Comparison of ENCODE assay signal across 30 cellular contexts in the genomic region with DNA sequence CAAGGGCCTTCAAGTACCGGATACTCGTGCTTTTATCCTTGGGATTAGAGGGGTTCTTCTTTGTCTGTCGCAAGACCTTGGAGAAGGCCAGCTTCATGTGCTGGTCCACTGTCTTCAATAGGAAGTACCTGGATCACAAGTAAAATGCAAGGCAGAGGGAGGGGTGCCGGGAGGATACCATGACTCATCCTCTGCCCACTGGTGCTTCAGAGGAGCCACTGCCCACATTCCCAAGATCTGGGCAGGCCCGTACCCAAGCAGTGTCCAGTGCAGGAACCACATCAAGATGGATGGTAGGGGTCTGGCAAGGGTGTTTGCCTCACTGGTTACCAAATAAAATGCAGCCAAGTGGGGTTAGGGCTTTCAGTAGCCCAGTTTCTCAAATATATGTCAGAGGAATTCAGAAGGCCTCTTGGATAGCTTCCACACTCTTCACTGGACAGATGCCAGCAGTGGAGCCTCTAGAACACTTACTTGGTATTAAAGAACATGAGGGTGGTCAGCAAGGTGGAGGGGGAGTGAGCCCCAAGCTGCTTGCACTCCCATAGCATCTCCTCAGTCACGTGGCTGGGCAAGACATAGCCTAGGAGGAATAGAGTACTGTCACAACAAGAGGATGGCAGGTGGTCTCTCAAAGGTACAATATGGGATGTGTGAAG. TPM values are rescaled to one million over a fixed set of nuclear protein-coding genes. Genes with fewer than 3 reads are reported as not detected.
DNase-seq lines count a peak whose midpoint lies in the region; ATAC-seq and TF ChIP-seq lines count a peak whose summit lies in the region.
"Had no signal": no experiment of that assay in that cellular context is flagged by ENCODE, and none has a peak within 500 bp of the region (broad histone marks: within the 10 kb centered on the region; RNA-seq: fewer than 3 reads in every experiment).

No MANE protein-coding gene starts in this region.

- intact Hi-C loops in CD4-positive, alpha-beta T cell (cut with DNase I, micrococcal nuclease): loop anchor here in 1 of 2 experiments (5.0 kb wide), 1 partner anchor 135 kb away; a partner anchor contains a TSS

- H3K4me2 ChIP-seq in GM23248 (ENCODE audit: unreplicated experiment) (no peak overlapping the region), osteoblast (ENCODE audit: insufficient read depth, low read length) (no peak overlapping the region)

- CTCF ChIA-PET in CD4-positive, alpha-beta T cell (lab: Charles Lee): interaction anchor here (1.2 to 1.8 kb wide), 2 partner anchors 43 to 62 kb away, joined by 4 to 5 read pairs; a partner anchor contains a TSS

- H3K27me3 Mint-ChIP-seq in CD4-positive, alpha-beta T cell: no peaks in the 10 kb centered on the region
- H3K27me3 Mint-ChIP-seq in brain: peaks cover 6% of the 10 kb centered on the region
- H3K27me3 Mint-ChIP-seq: activated naive CD8-positive, alpha-beta T cell treated with anti-CD3 and anti-CD28 coated beads, Interleukin-2, amount 10 ng/mL, durations not matched to agents 7 days and 5 days had no signal

- H3F3A ChIP-seq in GM23248 (ENCODE audit: insufficient read depth): peaks cover 47% of the 10 kb centered on the region

- no peak for ATAC-seq in CD4-positive, alpha-beta T cell (ENCODE audit: poor library complexity)
- ATAC-seq in GM21390 (IDR thresholded peaks at IDR 0.05; ENCODE audit: unreplicated experiment): no peak
- ATAC-seq: right cardiac atrium, SK-N-SH treated with all-trans-retinoic acid at 6 μM for 48 hours had no signal

- POLR2A ChIA-PET in CD4-positive, alpha-beta T cell (lab: Charles Lee): interaction anchor here (2.5 kb wide), 1 partner anchor 61 kb away, joined by 10 read pairs; a partner anchor contains a TSS

- no peaks in the 10 kb centered on the region for H3K27me3 ChIP-seq in CD4-positive, alpha-beta T cell (ENCODE audit: control insufficient read depth, insufficient read depth, low read length)
- no peaks in the 10 kb centered on the region for H3K27me3 ChIP-seq in GM23248 (replicated peaks; ENCODE audit: insufficient read depth)
- no peaks in the 10 kb centered on the region for H3K27me3 ChIP-seq in osteoblast (ENCODE audit: insufficient read depth, low read length)
- H3K27me3 ChIP-seq: spleen, tibial artery had no signal

- H3K4me1 ChIP-seq in GM23248 (ENCODE audit: insufficient read depth) (peaks cover 14% of the 10 kb centered on the region), osteoblast (ENCODE audit: insufficient read depth, low read length) (peaks cover 26% of the 10 kb centered on the region)

- H3K36me3 ChIP-seq in GM23248 (ENCODE audit: low read depth) (peaks cover 19% of the 10 kb centered on the region), osteoblast (ENCODE audit: insufficient read depth, low read length) (peaks cover 66% of the 10 kb centered on the region)

- no peak overlapping the region for H3K27ac ChIP-seq in CD4-positive, alpha-beta T cell (ENCODE audit: low read depth, low read length)
- H3K27ac ChIP-seq in GM23248: peak overlapping the region; percentile 21
- H3K27ac ChIP-seq in osteoblast (ENCODE audit: low read depth, low read length): peak overlapping the region; percentile 13
- H3K27ac ChIP-seq: HL-60, tibial artery had no signal

- no peak for DNase-seq in CD4-positive, alpha-beta T cell
- DNase-seq in GM23248 (peak; percentile 29), osteoblast (ENCODE audit: insufficient read length, low spot score, missing footprints) (no peak), HUDEP-2 (lab: John Stamatoyannopoulos, UW; ENCODE audit: unreplicated experiment in 76 of 76) (no peak), DMS53 treated with DMSO at 0.1 percent for 48 hours (lab: John Stamatoyannopoulos, UW; ENCODE audit: unreplicated experiment) (no peak)
- DNase-seq: activated CD4-positive, alpha-beta T cell treated with anti-CD3 and anti-CD28 coated beads, Interleukin-2, amount 50 U/mL, for 4 hours; activated CD4-positive, CD25-positive, alpha-beta regulatory T cell; activated CD8-positive, alpha-beta memory T cell treated with anti-CD3 and anti-CD28 coated beads, Interleukin-2, amount 50 U/mL, for 4 hours; activated naive CD8-positive, alpha-beta T cell treated with anti-CD3 and anti-CD28 coated beads, Interleukin-2, amount 10 ng/mL, durations not matched to agents 7 days and 5 days; C1 segment of cervical spinal cord; Caco-2; cerebellar nuclear complex; DMS53; GF-D8; immature natural killer cell; mesenchymal stem cell; NCI-H1930; NCI-H2171 treated with DMSO at 0.1 percent for 48 hours; NCI-H524 treated with DMSO at 0.1 percent for 48 hours; NK-92 treated with Interleukin-12 subunit alpha and Interleukin-12 subunit beta, amount 100 ng/mL, for 24 hours; right cardiac atrium; spleen; tibial artery had no signal

- peak overlapping the region; percentile 93 for H3K27ac Mint-ChIP-seq in CD4-positive, alpha-beta T cell
- H3K27ac Mint-ChIP-seq in brain: peak overlapping the region in 3 of 5 experiments; percentile 6 to 34 (median 28)

- H3K9me2 ChIP-seq in GM23248 (ENCODE audit: insufficient read depth): no peaks in the 10 kb centered on the region

- H3K9me3 ChIP-seq in CD4-positive, alpha-beta T cell (ENCODE audit: control insufficient read depth, low read length): no peaks in the 10 kb centered on the region
- H3K9me3 ChIP-seq in GM23248 (ENCODE audit: low read depth) (no peaks in the 10 kb centered on the region), osteoblast (ENCODE audit: low read depth, low read length) (no peaks in the 10 kb centered on the region)
- H3K9me3 ChIP-seq: Caco-2, HAP-1, spleen, tibial artery had no signal

- H3K9ac ChIP-seq in GM23248: no peak overlapping the region

- peaks cover 79% of the 10 kb centered on the region for H3K36me3 Mint-ChIP-seq in CD4-positive, alpha-beta T cell (ENCODE audit: low read depth)
- peaks cover 61% of the 10 kb centered on the region for H3K36me3 Mint-ChIP-seq in brain

- no peak overlapping the region for H3K4me3 Mint-ChIP-seq in CD4-positive, alpha-beta T cell
- no peak overlapping the region for H3K4me3 Mint-ChIP-seq in brain
- H3K4me3 Mint-ChIP-seq: activated naive CD8-positive, alpha-beta T cell treated with anti-CD3 and anti-CD28 coated beads, Interleukin-2, amount 10 ng/mL, durations not matched to agents 7 days and 5 days; immature natural killer cell; neural crest cell; T-helper 1 cell treated with Interleukin-12 subunit alpha and Interleukin-12 subunit beta and Interleukin-4 antibody, amounts not matched to agents 30 μg/mL and 1 μg/mL, for 36 hours had no signal

- WGBS in GM23248 (ENCODE audit: low coverage in 1 of 2, low lambda C conversion rate in 2 of 2, missing lambda C conversion rate in 2 of 2), 2 experiments: 79 to 84% methylated on average over 6 of the region's 6 CpGs

- TF ChIP-seq CTCF in CD4-positive, alpha-beta T cell (IDR thresholded peaks at IDR 0.05): no peak
- TF ChIP-seq CTCF in brain (conservative IDR thresholded peaks at IDR 0.05) (no peak), osteoblast (IDR thresholded peaks at IDR 0.05; ENCODE audit: extremely low read depth, low read depth, low read length) (no peak)

- H3K9me3 Mint-ChIP-seq in CD4-positive, alpha-beta T cell: no peaks in the 10 kb centered on the region
- H3K9me3 Mint-ChIP-seq in brain: peaks cover 0 to 5% (median 0%) of the 10 kb centered on the region in 5 experiments
- H3K9me3 Mint-ChIP-seq: activated naive CD8-positive, alpha-beta T cell treated with anti-CD3 and anti-CD28 coated beads, Interleukin-2, amount 10 ng/mL, durations not matched to agents 7 days and 5 days; immature natural killer cell; neural crest cell; T-helper 1 cell treated with Interleukin-12 subunit alpha and Interleukin-12 subunit beta and Interleukin-4 antibody, amounts not matched to agents 30 μg/mL and 1 μg/mL, for 36 hours had no signal

- H3K4me3 ChIP-seq in GM23248: no peak overlapping the region
- H3K4me3 ChIP-seq in osteoblast (ENCODE audit: insufficient read depth, low read length): no peak overlapping the region
- H3K4me3 ChIP-seq: HAP-1, spleen, tibial artery had no signal

- H3K79me2 ChIP-seq in GM23248 (ENCODE audit: insufficient read depth) (peaks cover 33% of the 10 kb centered on the region), osteoblast (ENCODE audit: insufficient read depth, low read length) (peaks cover 23% of the 10 kb centered on the region)

- H4K20me1 ChIP-seq in GM23248 (ENCODE audit: insufficient read depth) (no peaks in the 10 kb centered on the region), osteoblast (ENCODE audit: insufficient read depth, low read length) (peaks cover 10% of the 10 kb centered on the region)

- in situ Hi-C loops in GM23248 (cut with MboI): no loop called here

- H2AFZ ChIP-seq in GM23248 (no peak overlapping the region), osteoblast (ENCODE audit: low read length) (no peak overlapping the region)

- H3K4me1 Mint-ChIP-seq in CD4-positive, alpha-beta T cell (ENCODE audit: low read depth): peaks cover 15% of the 10 kb centered on the region
- H3K4me1 Mint-ChIP-seq in brain: peaks cover 21% of the 10 kb centered on the region

RNA-seq across cellular contexts. Expression of a gene that starts 3.6 kb away (rescaled TPM):
- total RNA-seq in CD4-positive, alpha-beta T cell: 100 to 1,000 TPM; 133 to 135 TPM
- 192 and 210 TPM in 2 replicates for total RNA-seq in GM23248 (2014; rRNA removed; shearing (Covaris generic))
- 121 and 128 TPM in 2 replicates for polyA plus RNA-seq in GM23248 (2016; fragmentation: Nextera tagmentation; extraction: Ambion mirVana)
- polyA plus RNA-seq in brain (ENCODE audit: insufficient read depth, low read depth, low replicate concordance): 130 TPM
- 273 and 286 TPM in 2 replicates for total RNA-seq in osteoblast

RNA-seq across cellular contexts. Expression of a gene that starts 10.9 kb away (rescaled TPM):
- 10 to 100 TPM; 52.7 to 53.2 TPM for total RNA-seq in CD4-positive, alpha-beta T cell
- total RNA-seq in GM23248 (2014; rRNA removed; shearing (Covaris generic)): 129 and 132 TPM in 2 replicates
- polyA plus RNA-seq in GM23248 (2016; fragmentation: Nextera tagmentation; extraction: Ambion mirVana) (211 and 218 TPM in 2 replicates), brain (ENCODE audit: insufficient read depth, low read depth, low replicate concordance) (165 TPM)
- total RNA-seq in osteoblast: 43.0 and 43.4 TPM in 2 replicates

RNA-seq across cellular contexts. Expression of a gene that starts 14.4 kb away (rescaled TPM):
- 10 to 100 TPM; 15.1 to 15.6 TPM for total RNA-seq in CD4-positive, alpha-beta T cell
- total RNA-seq in GM23248 (2014; rRNA removed; shearing (Covaris generic)): 65.3 and 88.9 TPM in 2 replicates
- polyA plus RNA-seq in GM23248 (2016; fragmentation: Nextera tagmentation; extraction: Ambion mirVana): 40.2 and 43.3 TPM in 2 replicates
- polyA plus RNA-seq in brain (ENCODE audit: insufficient read depth, low read depth, low replicate concordance): 28.8 TPM
- total RNA-seq in osteoblast: 37.1 and 39.1 TPM in 2 replicates

RNA-seq across cellular contexts. Expression of a gene that starts 25.6 kb away (rescaled TPM):
- total RNA-seq in CD4-positive, alpha-beta T cell: 100 to 1,000 TPM; 132 to 134 TPM
- total RNA-seq in GM23248 (2014; rRNA removed; shearing (Covaris generic)): 56.1 and 60.8 TPM in 2 replicates
- polyA plus RNA-seq in GM23248 (2016; fragmentation: Nextera tagmentation; extraction: Ambion mirVana) (50.3 and 51.3 TPM in 2 replicates), brain (ENCODE audit: insufficient read depth, low read depth, low replicate concordance) (109 TPM)
- 74.3 and 98.4 TPM in 2 replicates for total RNA-seq in osteoblast

RNA-seq across cellular contexts. Expression of a gene that starts 42.7 kb away (rescaled TPM):
- 10 to 100 TPM; 45.9 to 47.0 TPM for total RNA-seq in CD4-positive, alpha-beta T cell
- 38.3 and 53.6 TPM in 2 replicates for total RNA-seq in GM23248 (2014; rRNA removed; shearing (Covaris generic))
- 29.7 and 30.4 TPM in 2 replicates for polyA plus RNA-seq in GM23248 (2016; fragmentation: Nextera tagmentation; extraction: Ambion mirVana)
- polyA plus RNA-seq in brain (ENCODE audit: insufficient read depth, low read depth, low replicate concordance): 64.8 TPM
- total RNA-seq in osteoblast: 31.8 and 32.4 TPM in 2 replicates
